ENCODE assay signal across 19 cellular contexts in the genomic region with DNA sequence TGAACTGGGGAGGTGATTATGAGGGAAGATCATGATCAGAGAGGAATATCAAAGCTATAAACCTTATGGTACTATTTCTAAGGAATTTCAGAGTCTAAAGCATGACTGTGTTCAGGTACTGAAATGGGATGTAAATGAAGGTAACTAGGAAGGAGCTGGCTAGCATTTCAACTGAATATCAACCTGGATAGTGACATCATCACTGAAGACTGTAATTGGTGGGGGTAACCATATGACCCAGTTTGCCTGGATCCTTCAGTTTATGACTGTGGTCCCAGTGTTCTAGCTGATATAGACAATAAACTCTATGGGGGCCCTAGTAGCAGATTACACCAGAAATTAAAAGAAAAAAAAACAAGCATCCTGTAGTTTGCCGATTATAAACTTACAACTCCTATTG.
DNase-seq lines count a peak whose midpoint lies in the region; ATAC-seq, FAIRE-seq and TF ChIP-seq lines count a peak whose summit lies in the region.
"Had no signal": no experiment of that assay in that cellular context is flagged by ENCODE, and none has a peak within 500 bp of the region (broad histone marks: within the 10 kb centered on the region; RNA-seq: fewer than 3 reads in every experiment).

No MANE protein-coding gene starts in this region.

- POLR2A ChIA-PET in A673 (lab: Charles Lee; ENCODE audit: low non-redundant PET) = no interaction called here
- POLR2A ChIA-PET in PC-3 (lab: Charles Lee; ENCODE audit: unreplicated experiment) = no interaction called here

- no peak overlapping the region for H4K5ac ChIP-seq in mesendoderm (ENCODE audit: low read length)

- CTCF ChIA-PET in A673 (lab: Charles Lee) = no interaction called here
- CTCF ChIA-PET in PC-3 (lab: Charles Lee) = no interaction called here

- H3K4me1 Mint-ChIP-seq in activated T-helper 2 cell treated with anti-CD3 and anti-CD28 coated beads, Interferon-gamma antibody, Interleukin-2, Interleukin-4, amounts not matched to agents 10 μg/mL and 5 μg/mL and 100 μg/mL, durations not matched to agents 14 hours and 24 hours and 36 hours (ENCODE audit: low read depth) = peaks cover under 1% of the 10 kb centered on the region
- H3K4me1 Mint-ChIP-seq: CD8-positive, alpha-beta memory T cell had no signal

- no peaks in the 10 kb centered on the region for H3K9me3 Mint-ChIP-seq in activated T-helper 2 cell treated with anti-CD3 and anti-CD28 coated beads, Interferon-gamma antibody, Interleukin-2, Interleukin-4, amounts not matched to agents 10 μg/mL and 5 μg/mL and 100 μg/mL, durations not matched to agents 14 hours and 24 hours and 36 hours

- H3K79me2 ChIP-seq in PC-3 (ENCODE audit: low read length) (peaks cover 4% of the 10 kb centered on the region; the same call in 1 of the 2 replicates), mesendoderm (ENCODE audit: control insufficient read depth, insufficient read depth, low read length) (peaks cover 19% of the 10 kb centered on the region)

- no peak overlapping the region for H2BK5ac ChIP-seq in mesendoderm (ENCODE audit: low read length)

- H3K36me3 ChIP-seq in A673 (ENCODE audit: insufficient read depth, low read length, poor library complexity, severe bottlenecking) (peaks cover 47% of the 10 kb centered on the region), PC-3 (ENCODE audit: low read depth, low read length) (peaks cover 48% of the 10 kb centered on the region), mesendoderm (ENCODE audit: control insufficient read depth, insufficient read depth, low read length) (peaks cover 2% of the 10 kb centered on the region)

- H4K8ac ChIP-seq in mesendoderm (ENCODE audit: low read depth, low read length) = no peak overlapping the region

- H2AK5ac ChIP-seq in mesendoderm (ENCODE audit: low read length) = no peak overlapping the region

- TF ChIP-seq POLR2A in H54 (IDR thresholded peaks at IDR 0.05; ENCODE audit: low read depth, low read length) = no peak

- TF ChIP-seq CTCF in A673 (conservative IDR thresholded peaks at IDR 0.05; ENCODE audit: low read depth, low read length) = no peak
- TF ChIP-seq CTCF in PC-3 (conservative IDR thresholded peaks at IDR 0.05; ENCODE audit: low read depth, low read length) = no peak

- H3F3A ChIP-seq in PC-3 (ENCODE audit: low read length, unreplicated experiment) = no peaks in the 10 kb centered on the region

- no peak for ATAC-seq in PC-3
- no peak for ATAC-seq in esophagus mucosa
- no peak for ATAC-seq in HG02973 (IDR thresholded peaks at IDR 0.05; ENCODE audit: unreplicated experiment)

- H2AFZ ChIP-seq in PC-3 (ENCODE audit: low read length) = no peak overlapping the region

- H3K4me2 ChIP-seq in PC-3 (ENCODE audit: low read length) (no peak overlapping the region), mesendoderm (ENCODE audit: low read length) (no peak overlapping the region)

- no peak overlapping the region for H3K4ac ChIP-seq in mesendoderm (ENCODE audit: low read depth, low read length)

- no peak overlapping the region for H2BK15ac ChIP-seq in mesendoderm (replicated peaks; ENCODE audit: low read depth)

- no peaks in the 10 kb centered on the region for H3K9me2 ChIP-seq in PC-3 (replicated peaks; ENCODE audit: low read length)

- no peak overlapping the region for H3K56ac ChIP-seq in mesendoderm (ENCODE audit: low read length)

- BruUV-seq in A673 (replicated peaks; lab: Mats Ljungman, UMichigan) = TSS peak; percentile 11
- BruUV-seq in PC-3 (replicated peaks; lab: Mats Ljungman, UMichigan) = TSS peak; percentile 7

- no peaks in the 10 kb centered on the region for H3K9me3 ChIP-seq in A673 (ENCODE audit: low read depth, low read length, poor library complexity, severe bottlenecking)
- H3K9me3 ChIP-seq in PC-3 (ENCODE audit: low read length) = no peaks in the 10 kb centered on the region
- H3K9me3 ChIP-seq: BE2C had no signal

- no peak overlapping the region for H3K27ac Mint-ChIP-seq in activated T-helper 2 cell treated with anti-CD3 and anti-CD28 coated beads, Interferon-gamma antibody, Interleukin-2, Interleukin-4, amounts not matched to agents 10 μg/mL and 5 μg/mL and 100 μg/mL, durations not matched to agents 14 hours and 24 hours and 36 hours
- H3K27ac Mint-ChIP-seq: CD4-positive, CD25-positive, alpha-beta regulatory T cell; CD8-positive, alpha-beta memory T cell had no signal

- H3K4me3 Mint-ChIP-seq in activated T-helper 2 cell treated with anti-CD3 and anti-CD28 coated beads, Interferon-gamma antibody, Interleukin-2, Interleukin-4, amounts not matched to agents 10 μg/mL and 5 μg/mL and 100 μg/mL, durations not matched to agents 14 hours and 24 hours and 36 hours (ENCODE audit: low read depth) = no peak overlapping the region
- H3K4me3 Mint-ChIP-seq: CD4-positive, CD25-positive, alpha-beta regulatory T cell; CD8-positive, alpha-beta memory T cell had no signal

- no peaks in the 10 kb centered on the region for H3K27me3 ChIP-seq in A673 (replicated peaks; ENCODE audit: insufficient read depth, low read depth, low read length, poor library complexity)
- H3K27me3 ChIP-seq in PC-3 (ENCODE audit: low read length) = no peaks in the 10 kb centered on the region
- no peaks in the 10 kb centered on the region for H3K27me3 ChIP-seq in mesendoderm (ENCODE audit: insufficient read depth, low read length, poor library complexity)
- H3K27me3 ChIP-seq: BE2C had no signal

- no CpG with 5 or more reads among the region's 1 CpG for WGBS in mesendoderm (ENCODE audit: extremely low coverage, insufficient coverage, low lambda C conversion rate)

- peaks cover 33% of the 10 kb centered on the region for H3K36me3 Mint-ChIP-seq in activated T-helper 2 cell treated with anti-CD3 and anti-CD28 coated beads, Interferon-gamma antibody, Interleukin-2, Interleukin-4, amounts not matched to agents 10 μg/mL and 5 μg/mL and 100 μg/mL, durations not matched to agents 14 hours and 24 hours and 36 hours (ENCODE audit: low read depth)

- DNase-seq in A673 (ENCODE audit: low spot score) = no peak
- no peak for DNase-seq in H54 (ENCODE audit: insufficient read length, low spot score)
- no peak for DNase-seq in PC-3
- no peak for DNase-seq in mesendoderm
- DNase-seq in DMS153 treated with DMSO at 0.1 percent for 48 hours (lab: John Stamatoyannopoulos, UW; ENCODE audit: unreplicated experiment) = no peak
- no peak for DNase-seq in activated T-helper 2 cell treated with anti-CD3 and anti-CD28 coated beads, Interferon-gamma antibody, Interleukin-2, Interleukin-4, amounts not matched to agents 10 μg/mL and 5 μg/mL and 100 μg/mL, durations not matched to agents 14 hours and 24 hours and 36 hours (ENCODE audit: low spot score)
- DNase-seq: ACHN; BE2C; C1 segment of cervical spinal cord; CD4-positive, CD25-positive, alpha-beta regulatory T cell; CD8-positive, alpha-beta memory T cell; COR-L47; DMS 273 treated with DMSO at 0.1 percent for 48 hours; HCEC 1CT had no signal

- H3K18ac ChIP-seq in mesendoderm (ENCODE audit: low read length) = peak overlapping the region; percentile 41

- H3K4me3 ChIP-seq in A673 (ENCODE audit: low read depth, low read length, poor library complexity, severe bottlenecking) (no peak overlapping the region), PC-3 (ENCODE audit: low read length) (no peak overlapping the region), mesendoderm (ENCODE audit: low read length) (no peak overlapping the region)

- no peak overlapping the region for H3K9ac ChIP-seq in PC-3 (ENCODE audit: low read length)
- no peak overlapping the region for H3K9ac ChIP-seq in mesendoderm (ENCODE audit: low read length)

- no peak overlapping the region for H3K23ac ChIP-seq in mesendoderm (ENCODE audit: low read length)

- no peaks in the 10 kb centered on the region for H3K27me3 Mint-ChIP-seq in activated T-helper 2 cell treated with anti-CD3 and anti-CD28 coated beads, Interferon-gamma antibody, Interleukin-2, Interleukin-4, amounts not matched to agents 10 μg/mL and 5 μg/mL and 100 μg/mL, durations not matched to agents 14 hours and 24 hours and 36 hours (ENCODE audit: low read depth)
- H3K27me3 Mint-ChIP-seq: CD4-positive, CD25-positive, alpha-beta regulatory T cell; CD8-positive, alpha-beta memory T cell had no signal

- no peak overlapping the region for H2BK120ac ChIP-seq in mesendoderm (ENCODE audit: low read depth, low read length)

- H3K4me1 ChIP-seq in A673 (ENCODE audit: insufficient read depth, low read length, poor library complexity, severe bottlenecking) (peaks cover 4% of the 10 kb centered on the region), PC-3 (ENCODE audit: insufficient read depth, low read length) (no peaks in the 10 kb centered on the region), mesendoderm (ENCODE audit: control insufficient read depth, low read depth, low read length) (peaks cover 2% of the 10 kb centered on the region)

- intact Hi-C loops in A673 (cut with micrococcal nuclease; ENCODE audit: unreplicated experiment) = no loop called here
- intact Hi-C loops in PC-3 (cut with micrococcal nuclease) = no loop called here
- intact Hi-C loops in activated T-helper 2 cell treated with anti-CD3 and anti-CD28 coated beads, Interferon-gamma antibody, Interleukin-2, Interleukin-4, amounts not matched to agents 10 μg/mL and 5 μg/mL and 100 μg/mL, durations not matched to agents 14 hours and 24 hours and 36 hours (cut with micrococcal nuclease) = no loop called here

- peak; percentile 62 for FAIRE-seq in H54 (lab: Jason Lieb, UNC)
- FAIRE-seq: G401.6, GM12891, GM19239 had no signal

- no peaks in the 10 kb centered on the region for H4K20me1 ChIP-seq in PC-3 (ENCODE audit: low read length)

- H3K79me1 ChIP-seq in mesendoderm (ENCODE audit: low read length) = peaks cover 7% of the 10 kb centered on the region

- H3K27ac ChIP-seq in A673 (ENCODE audit: low read depth, low read length, poor library complexity, severe bottlenecking) (no peak overlapping the region), PC-3 (ENCODE audit: low read length) (no peak overlapping the region), mesendoderm (ENCODE audit: low read depth, low read length) (no peak overlapping the region)
